ENCODE assay signal across 21 cellular contexts in genomic region chr4:12588572-12588971, GRCh38.
"Had no signal": no experiment of that assay in that cellular context is flagged by ENCODE, and none has a peak within 500 bp of the region (broad histone marks: within the 10 kb centered on the region; RNA-seq: fewer than 3 reads in every experiment).

No MANE protein-coding gene starts in this region.

- DNase-seq: central memory CD4-positive, alpha-beta T cell; cortex of kidney; dorsolateral prefrontal cortex; effector CD8-positive, alpha-beta T cell; foreskin melanocyte; head of caudate nucleus; hippocampal formation; kidney glomerular epithelial cell; mammary epithelial cell; mucosa of descending colon; natural killer cell; posterior cingulate gyrus; sigmoid colon; stimulated activated CD4-positive, alpha-beta T cell treated with anti-CD3 and anti-CD28 coated beads, Interleukin-2, amount 100 ng/mL, for 48 hours; stimulated activated naive CD8-positive, alpha-beta T cell treated with anti-CD3 and anti-CD28 coated beads, Interleukin-15, Interleukin-2, amounts not matched to agents 100 U/mL and 50 U/mL, for 24 hours; tibial artery; upper lobe of right lung had no signal

- H3K27me3 ChIP-seq: dorsolateral prefrontal cortex, right atrium auricular region, sigmoid colon, tibial artery, upper lobe of right lung had no signal

- H3K4me2 ChIP-seq: smooth muscle cell had no signal

- ATAC-seq: esophagus mucosa; mucosa of descending colon; natural killer cell; stimulated activated naive CD8-positive, alpha-beta T cell treated with anti-CD3 and anti-CD28 coated beads, Interleukin-15, Interleukin-2, amounts not matched to agents 100 U/mL and 50 U/mL, for 24 hours; upper lobe of right lung had no signal

- H3K36me3 Mint-ChIP-seq: natural killer cell had no signal

- H3K4me1 Mint-ChIP-seq: natural killer cell, neural crest cell had no signal

- H3K4me3 Mint-ChIP-seq: natural killer cell, neural crest cell had no signal

- H3K9me3 ChIP-seq: mucosa of descending colon, right atrium auricular region, sigmoid colon, tibial artery, upper lobe of right lung had no signal

- H3K4me1 ChIP-seq: right atrium auricular region, sigmoid colon, tibial artery, upper lobe of right lung had no signal

- H3K27ac Mint-ChIP-seq: natural killer cell had no signal

- H3K36me3 ChIP-seq: right atrium auricular region, sigmoid colon, tibial artery, upper lobe of right lung had no signal

- H3K9me3 Mint-ChIP-seq: neural crest cell had no signal

- H3K4me3 ChIP-seq: dorsolateral prefrontal cortex, mucosa of descending colon, right atrium auricular region, sigmoid colon, smooth muscle cell, tibial artery, upper lobe of right lung had no signal

- H3K27ac ChIP-seq: dorsolateral prefrontal cortex, right atrium auricular region, sigmoid colon, tibial artery, upper lobe of right lung had no signal
